27 cellular contexts compared by ENCODE assay signal in genomic region chr19:12685831-12686230, GRCh38. TPM values are rescaled to one million over a fixed set of nuclear protein-coding genes. Genes with fewer than 3 reads are reported as not detected.
"Had no signal": no experiment of that assay in that cellular context is flagged by ENCODE, and none has a peak within 500 bp of the region (broad histone marks: within the 10 kb centered on the region; RNA-seq: fewer than 3 reads in every experiment).

No MANE protein-coding gene starts in this region.

- H3K27ac ChIP-seq: KMS-11, PC-9, Peyer's patch, SJCRH30 had no signal

- H3K4me2 ChIP-seq: KMS-11, PC-9 had no signal

- H3K36me3 ChIP-seq: Peyer's patch, SJCRH30 had no signal

- H3K9ac ChIP-seq: KMS-11 had no signal

- H3K27me3 ChIP-seq: Peyer's patch, SJCRH30 had no signal

- DNase-seq: IMR-90; Kasumi-1; MM.1S; NCI-H1092 treated with DMSO at 0.1 percent for 48 hours; NCI-H1436; NCI-H1694; NCI-H187 treated with DMSO at 0.1 percent for 48 hours; NCI-H2029 treated with DMSO at 0.1 percent for 48 hours; NCI-H2171 treated with DMSO at 0.1 percent for 48 hours; NCI-H226; NCI-H446; NCI-H510A; NCI-H524 treated with DMSO at 0.1 percent for 48 hours; NCI-H69; NCI-H774; NK-92 treated with Interleukin-12 subunit alpha and Interleukin-12 subunit beta, amount 100 ng/mL, for 24 hours; PC-9; Peyer's patch; SHP77 treated with DMSO at 0.1 percent for 48 hours; SJCRH30 had no signal

- ATAC-seq: HepG2, Right ventricle myocardium inferior, SK-N-SH treated with all-trans-retinoic acid at 6 μM for 48 hours had no signal

- H3K4me3 ChIP-seq: PC-9, Peyer's patch, SJCRH30 had no signal

- H3K9me3 ChIP-seq: Peyer's patch, SJCRH30 had no signal

RNA-seq across cellular contexts. Expression of gene GNG14, which starts 2.0 kb away (rescaled TPM):
- total RNA-seq: HepG2, HT1080, IMR-90, M059J, PC-9, Peyer's patch, Right ventricle myocardium inferior, RPMI7951, SJCRH30 had no signal
- polyA plus RNA-seq: HepG2, IMR-90 had no signal
